Comparison of ENCODE assay signal across 1 cellular context in the genomic region with DNA sequence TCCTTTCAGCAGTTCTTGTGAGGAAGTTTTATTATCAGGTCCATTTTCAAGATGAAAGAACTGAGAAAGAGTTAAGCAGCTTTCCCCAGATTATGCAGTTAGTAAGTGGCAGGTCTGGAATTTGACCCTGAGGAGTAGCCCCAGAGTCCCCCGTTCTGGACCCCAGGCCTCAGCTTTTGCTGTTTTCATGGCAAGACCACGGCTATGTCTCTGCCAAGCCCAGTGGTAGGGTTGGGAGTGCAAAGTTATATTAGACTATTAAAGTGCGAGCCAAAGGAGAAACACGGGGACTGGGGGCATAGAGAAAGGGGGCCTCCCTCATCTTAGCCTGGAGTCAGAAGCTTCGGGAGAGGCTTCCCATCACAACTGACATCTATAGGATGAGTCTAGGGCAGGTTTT.
TF ChIP-seq lines count a peak whose summit lies in the region.

No MANE protein-coding gene starts in this region.

TF ChIP-seq in HepG2, 621 proteins besides CTCF, POLR2A, EP300 and RAD21:
- TF ChIP-seq ZNF484 (CRISPR knock-in tag; IDR thresholded peaks at IDR 0.05; ENCODE audit: borderline replicate concordance, low read depth): no peak
- no peak for TF ChIP-seq NFIB (CRISPR knock-in tag; IDR thresholded peaks at IDR 0.05; ENCODE audit: borderline replicate concordance)
- TF ChIP-seq, protein P1, sequence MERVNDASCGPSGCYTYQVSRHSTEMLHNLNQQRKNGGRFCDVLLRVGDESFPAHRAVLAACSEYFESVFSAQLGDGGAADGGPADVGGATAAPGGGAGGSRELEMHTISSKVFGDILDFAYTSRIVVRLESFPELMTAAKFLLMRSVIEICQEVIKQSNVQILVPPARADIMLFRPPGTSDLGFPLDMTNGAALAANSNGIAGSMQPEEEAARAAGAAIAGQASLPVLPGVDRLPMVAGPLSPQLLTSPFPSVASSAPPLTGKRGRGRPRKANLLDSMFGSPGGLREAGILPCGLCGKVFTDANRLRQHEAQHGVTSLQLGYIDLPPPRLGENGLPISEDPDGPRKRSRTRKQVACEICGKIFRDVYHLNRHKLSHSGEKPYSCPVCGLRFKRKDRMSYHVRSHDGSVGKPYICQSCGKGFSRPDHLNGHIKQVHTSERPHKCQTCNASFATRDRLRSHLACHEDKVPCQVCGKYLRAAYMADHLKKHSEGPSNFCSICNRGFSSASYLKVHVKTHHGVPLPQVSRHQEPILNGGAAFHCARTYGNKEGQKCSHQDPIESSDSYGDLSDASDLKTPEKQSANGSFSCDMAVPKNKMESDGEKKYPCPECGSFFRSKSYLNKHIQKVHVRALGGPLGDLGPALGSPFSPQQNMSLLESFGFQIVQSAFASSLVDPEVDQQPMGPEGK (CRISPR knock-in tag; IDR thresholded peaks at IDR 0.05): no peak
- TF ChIP-seq, protein P2, sequence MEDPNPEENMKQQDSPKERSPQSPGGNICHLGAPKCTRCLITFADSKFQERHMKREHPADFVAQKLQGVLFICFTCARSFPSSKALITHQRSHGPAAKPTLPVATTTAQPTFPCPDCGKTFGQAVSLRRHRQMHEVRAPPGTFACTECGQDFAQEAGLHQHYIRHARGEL (CRISPR knock-in tag; IDR thresholded peaks at IDR 0.05): no peak
- TF ChIP-seq ZNF652 (CRISPR knock-in tag; IDR thresholded peaks at IDR 0.05; ENCODE audit: borderline replicate concordance, low read depth): no peak
- TF ChIP-seq XBP1 (CRISPR knock-in tag; IDR thresholded peaks at IDR 0.05): no peak
- TF ChIP-seq, protein P3, sequence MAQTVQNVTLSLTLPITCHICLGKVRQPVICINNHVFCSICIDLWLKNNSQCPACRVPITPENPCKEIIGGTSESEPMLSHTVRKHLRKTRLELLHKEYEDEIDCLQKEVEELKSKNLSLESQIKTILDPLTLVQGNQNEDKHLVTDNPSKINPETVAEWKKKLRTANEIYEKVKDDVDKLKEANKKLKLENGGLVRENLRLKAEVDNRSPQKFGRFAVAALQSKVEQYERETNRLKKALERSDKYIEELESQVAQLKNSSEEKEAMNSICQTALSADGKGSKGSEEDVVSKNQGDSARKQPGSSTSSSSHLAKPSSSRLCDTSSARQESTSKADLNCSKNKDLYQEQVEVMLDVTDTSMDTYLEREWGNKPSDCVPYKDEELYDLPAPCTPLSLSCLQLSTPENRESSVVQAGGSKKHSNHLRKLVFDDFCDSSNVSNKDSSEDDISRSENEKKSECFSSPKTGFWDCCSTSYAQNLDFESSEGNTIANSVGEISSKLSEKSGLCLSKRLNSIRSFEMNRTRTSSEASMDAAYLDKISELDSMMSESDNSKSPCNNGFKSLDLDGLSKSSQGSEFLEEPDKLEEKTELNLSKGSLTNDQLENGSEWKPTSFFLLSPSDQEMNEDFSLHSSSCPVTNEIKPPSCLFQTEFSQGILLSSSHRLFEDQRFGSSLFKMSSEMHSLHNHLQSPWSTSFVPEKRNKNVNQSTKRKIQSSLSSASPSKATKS (CRISPR knock-in tag; IDR thresholded peaks at IDR 0.05): no peak
- no peak for TF ChIP-seq HDAC2 (CRISPR knock-in tag; IDR thresholded peaks at IDR 0.05)
- no peak for TF ChIP-seq ZNF382 (CRISPR knock-in tag; IDR thresholded peaks at IDR 0.05; ENCODE audit: borderline replicate concordance)
- no peak for TF ChIP-seq MED8 (CRISPR knock-in tag; IDR thresholded peaks at IDR 0.05; ENCODE audit: insufficient replicate concordance)
- TF ChIP-seq PCBP1 (IDR thresholded peaks at IDR 0.05; ENCODE audit: borderline replicate concordance, low read depth, low read length): no peak
TF ChIP-seq in HepG2: peak in this region for 0.
